14 cellular contexts compared by ENCODE assay signal in the genomic region with DNA sequence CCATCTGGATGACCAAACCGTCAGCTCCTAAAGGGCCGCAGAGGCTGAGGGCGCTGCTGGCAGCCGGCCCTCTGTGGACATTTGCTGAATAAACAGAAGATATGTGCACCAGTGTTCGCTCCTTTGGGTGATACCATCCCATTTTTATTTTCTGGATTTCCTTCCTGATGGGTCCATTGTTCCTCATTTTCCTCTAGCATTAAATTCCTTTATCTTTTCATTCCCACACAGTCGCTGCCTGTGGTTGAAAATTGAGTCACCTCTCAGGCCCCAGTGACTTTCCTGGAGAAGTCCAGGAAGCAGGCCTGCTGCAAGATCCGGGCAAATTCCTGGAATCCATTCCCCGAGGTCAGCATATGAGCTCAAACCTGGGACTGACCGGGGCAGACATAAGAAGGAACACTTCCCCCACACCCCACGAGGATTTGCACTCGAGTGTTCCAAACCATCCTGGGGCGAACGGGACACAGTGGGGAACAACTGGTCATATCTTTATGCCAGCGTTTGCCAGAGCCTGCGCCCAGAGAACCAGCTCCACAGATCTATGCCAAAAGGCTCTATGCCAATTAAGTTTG.
DNase-seq lines count a peak whose midpoint lies in the region; ATAC-seq, FAIRE-seq and TF ChIP-seq lines count a peak whose summit lies in the region.
"Had no signal": no experiment of that assay in that cellular context is flagged by ENCODE, and none has a peak within 500 bp of the region (broad histone marks: within the 10 kb centered on the region; RNA-seq: fewer than 3 reads in every experiment).

No MANE protein-coding gene starts in this region.

- no peak for ATAC-seq in activated CD8-positive, alpha-beta T cell treated with anti-CD3 and anti-CD28 coated beads for 36 hours
- ATAC-seq: activated naive CD4-positive, alpha-beta T cell treated with anti-CD3 and anti-CD28 coated beads, Interleukin-2, amount 50 U/mL, for 72 hours; stimulated activated effector memory CD8-positive, alpha-beta T cell treated with anti-CD3 and anti-CD28 coated beads, Interleukin-12 subunit alpha, Interleukin-12 subunit beta, amount 100 ng/mL, for 72 hours had no signal

- H3K79me2 ChIP-seq in astrocyte (ENCODE audit: insufficient read depth, low read length) = no peaks in the 10 kb centered on the region
- H3K79me2 ChIP-seq in mammary epithelial cell (ENCODE audit: insufficient read depth, low read length) = no peaks in the 10 kb centered on the region

- no peak overlapping the region for H3K18ac ChIP-seq in mesenchymal stem cell (ENCODE audit: low read depth in 1 of 2, low read length in 2 of 2)

- H2AK5ac ChIP-seq in mesenchymal stem cell (ENCODE audit: low read length, severe bottlenecking) = no peak overlapping the region

- in situ Hi-C loops in mammary epithelial cell (cut with MboI; ENCODE audit: low sequenced_read_pairs in 2 of 2) = no loop called here

- peaks cover 7% of the 10 kb centered on the region for H3K4me1 Mint-ChIP-seq in astrocyte (ENCODE audit: low read depth, unreplicated experiment)
- peaks cover 8% of the 10 kb centered on the region for H3K4me1 Mint-ChIP-seq in activated CD8-positive, alpha-beta T cell treated with anti-CD3 and anti-CD28 coated beads for 36 hours (ENCODE audit: low read depth)

- dilution Hi-C loops in mammary epithelial cell (cut with HindIII; ENCODE audit: low sequenced_read_pairs) = no loop called here

- H3K36me3 Mint-ChIP-seq in astrocyte (ENCODE audit: low read depth, unreplicated experiment) = no peaks in the 10 kb centered on the region
- H3K36me3 Mint-ChIP-seq in activated CD8-positive, alpha-beta T cell treated with anti-CD3 and anti-CD28 coated beads for 36 hours (ENCODE audit: low read depth) = no peaks in the 10 kb centered on the region
- H3K36me3 Mint-ChIP-seq: activated naive CD4-positive, alpha-beta T cell treated with anti-CD3 and anti-CD28 coated beads, Interleukin-2, amount 50 U/mL, for 72 hours; stimulated activated effector memory CD8-positive, alpha-beta T cell treated with anti-CD3 and anti-CD28 coated beads, Interleukin-12 subunit alpha, Interleukin-12 subunit beta, amount 100 ng/mL, for 72 hours had no signal

- TF ChIP-seq CTCF in astrocyte (IDR thresholded peaks at IDR 0.05; ENCODE audit: insufficient read depth, low read depth, low read length) (no peak), mammary epithelial cell (conservative IDR thresholded peaks at IDR 0.05 in 1 of 2, IDR thresholded peaks at IDR 0.05 in 1 of 2; ENCODE audit: extremely low read depth in 1 of 2, insufficient read depth in 1 of 2, low read depth in 1 of 2, low read length in 2 of 2) (no peak)
- no peak for TF ChIP-seq CTCF in activated CD8-positive, alpha-beta T cell treated with anti-CD3 and anti-CD28 coated beads for 36 hours (IDR thresholded peaks at IDR 0.05)

- H3K79me1 ChIP-seq in mesenchymal stem cell (replicated peaks; ENCODE audit: low read length, poor library complexity, severe bottlenecking) = no peaks in the 10 kb centered on the region

- H2BK15ac ChIP-seq in mesenchymal stem cell (ENCODE audit: low read depth, poor library complexity, severe bottlenecking) = no peak overlapping the region

- H3K4ac ChIP-seq in mesenchymal stem cell (ENCODE audit: low read depth in 1 of 2, low read length in 2 of 2) = no peak overlapping the region

- no peaks in the 10 kb centered on the region for H3K9me3 Mint-ChIP-seq in astrocyte (ENCODE audit: unreplicated experiment)
- no peaks in the 10 kb centered on the region for H3K9me3 Mint-ChIP-seq in activated CD8-positive, alpha-beta T cell treated with anti-CD3 and anti-CD28 coated beads for 36 hours
- H3K9me3 Mint-ChIP-seq: activated naive CD4-positive, alpha-beta T cell treated with anti-CD3 and anti-CD28 coated beads, Interleukin-2, amount 50 U/mL, for 72 hours; stimulated activated effector memory CD8-positive, alpha-beta T cell treated with anti-CD3 and anti-CD28 coated beads, Interleukin-12 subunit alpha, Interleukin-12 subunit beta, amount 100 ng/mL, for 72 hours had no signal

- no peak overlapping the region for H4K8ac ChIP-seq in mesenchymal stem cell (ENCODE audit: low read length)

- H4K20me1 ChIP-seq in astrocyte (ENCODE audit: insufficient read depth, low read length) (no peaks in the 10 kb centered on the region), mammary epithelial cell (ENCODE audit: insufficient read depth, low read length) (no peaks in the 10 kb centered on the region)

- WGBS in mesenchymal stem cell = 83% methylated on average over 14 of the region's 15 CpGs
- 79% methylated on average over 14 of the region's 15 CpGs for WGBS in mammary epithelial cell (ENCODE audit: low coverage, missing lambda C conversion rate)

- no TSS peak for BruUV-seq in mammary epithelial cell (replicated peaks; lab: Mats Ljungman, UMichigan)

- H3K27ac Mint-ChIP-seq in astrocyte (ENCODE audit: unreplicated experiment) = peak overlapping the region; percentile 14
- H3K27ac Mint-ChIP-seq in activated CD8-positive, alpha-beta T cell treated with anti-CD3 and anti-CD28 coated beads for 36 hours = no peak overlapping the region
- H3K27ac Mint-ChIP-seq: activated naive CD4-positive, alpha-beta T cell treated with anti-CD3 and anti-CD28 coated beads, Interleukin-2, amount 50 U/mL, for 72 hours; stimulated activated effector memory CD8-positive, alpha-beta T cell treated with anti-CD3 and anti-CD28 coated beads, Interleukin-12 subunit alpha, Interleukin-12 subunit beta, amount 100 ng/mL, for 72 hours had no signal

- H2AFZ ChIP-seq in astrocyte (ENCODE audit: low read depth, low read length) = peak overlapping the region; percentile 35
- no peak overlapping the region for H2AFZ ChIP-seq in mesenchymal stem cell (ENCODE audit: low read depth, low read length)
- no peak overlapping the region for H2AFZ ChIP-seq in mammary epithelial cell (ENCODE audit: low read depth, low read length)

- H3K4me1 ChIP-seq in astrocyte (ENCODE audit: insufficient read depth, low read length) = peaks cover 8% of the 10 kb centered on the region
- peaks cover 5% of the 10 kb centered on the region for H3K4me1 ChIP-seq in mesenchymal stem cell (ENCODE audit: control insufficient read depth, insufficient read depth, low read depth, low read length)
- H3K4me1 ChIP-seq in mammary epithelial cell (ENCODE audit: insufficient read depth, low read length) = no peaks in the 10 kb centered on the region

- no peak overlapping the region for H3K4me3 Mint-ChIP-seq in astrocyte (ENCODE audit: unreplicated experiment)
- no peak overlapping the region for H3K4me3 Mint-ChIP-seq in activated CD8-positive, alpha-beta T cell treated with anti-CD3 and anti-CD28 coated beads for 36 hours
- H3K4me3 Mint-ChIP-seq: stimulated activated effector memory CD8-positive, alpha-beta T cell treated with anti-CD3 and anti-CD28 coated beads, Interleukin-12 subunit alpha, Interleukin-12 subunit beta, amount 100 ng/mL, for 72 hours had no signal

- FAIRE-seq in astrocyte (lab: Jason Lieb, UNC) = no peak

- intact Hi-C loops in activated CD8-positive, alpha-beta T cell treated with anti-CD3 and anti-CD28 coated beads for 36 hours (cut with micrococcal nuclease) = no loop called here
- intact Hi-C loops in mammary epithelial cell (cut with micrococcal nuclease) = no loop called here

- H3K23ac ChIP-seq in mesenchymal stem cell (ENCODE audit: low read length in 2 of 2) = no peak overlapping the region

- no peak overlapping the region for H2BK12ac ChIP-seq in mesenchymal stem cell (ENCODE audit: low read length in 2 of 2)

- no peak overlapping the region for H3K4me3 ChIP-seq in astrocyte (ENCODE audit: insufficient read depth, low read depth, low read length)
- H3K4me3 ChIP-seq in mesenchymal stem cell (ENCODE audit: insufficient read depth in 1 of 2, low read depth in 1 of 2, low read length in 2 of 2) = no peak overlapping the region
- no peak overlapping the region for H3K4me3 ChIP-seq in mammary epithelial cell (replicated peaks in 1 of 3; ENCODE audit: insufficient read depth in 1 of 3, low read depth in 2 of 3, low read length in 3 of 3)
- H3K4me3 ChIP-seq: SJSA1 had no signal

- H4K91ac ChIP-seq in mesenchymal stem cell (ENCODE audit: low read length) = no peak overlapping the region

- H3K9me3 ChIP-seq in astrocyte (ENCODE audit: insufficient read depth, low read depth, low read length) = no peaks in the 10 kb centered on the region
- H3K9me3 ChIP-seq in mesenchymal stem cell (ENCODE audit: control insufficient read depth, low read length) = no peaks in the 10 kb centered on the region
- H3K9me3 ChIP-seq in mammary epithelial cell (replicated peaks; ENCODE audit: insufficient read depth, low read length) = no peaks in the 10 kb centered on the region
- H3K9me3 ChIP-seq: SJSA1 had no signal

- H3K27ac ChIP-seq in astrocyte (ENCODE audit: low read depth, low read length) (no peak overlapping the region), mesenchymal stem cell (ENCODE audit: low read length, poor library complexity, severe bottlenecking) (peak overlapping the region; percentile 18), mammary epithelial cell (ENCODE audit: insufficient read depth, low read depth, low read length) (no peak overlapping the region)
- H3K27ac ChIP-seq: SJSA1 had no signal

- no peaks in the 10 kb centered on the region for H3K27me3 ChIP-seq in astrocyte (ENCODE audit: insufficient read depth, low read length)
- no peaks in the 10 kb centered on the region for H3K27me3 ChIP-seq in mesenchymal stem cell (ENCODE audit: control insufficient read depth in 1 of 2, insufficient read depth in 1 of 2, low read length in 2 of 2)
- no peaks in the 10 kb centered on the region for H3K27me3 ChIP-seq in mammary epithelial cell (ENCODE audit: insufficient read depth, low read length)
- H3K27me3 ChIP-seq: dorsolateral prefrontal cortex, SJSA1 had no signal

- H3K4me2 ChIP-seq in astrocyte (ENCODE audit: low read length) = peak overlapping the region; percentile 28
- H3K4me2 ChIP-seq in mesenchymal stem cell (ENCODE audit: low read length, poor library complexity, severe bottlenecking) = no peak overlapping the region
- H3K4me2 ChIP-seq in mammary epithelial cell (ENCODE audit: insufficient read depth, low read depth, low read length) = no peak overlapping the region

- DNase-seq in COLO668 (lab: John Stamatoyannopoulos, UW; ENCODE audit: unreplicated experiment) (peak; percentile 60), NCI-H1092 treated with DMSO at 0.1 percent for 48 hours (lab: John Stamatoyannopoulos, UW) (peak; percentile 81), astrocyte (ENCODE audit: low read depth) (peak; percentile 75), mesenchymal stem cell (peak; percentile 21), NOMO-1 treated with dmso at 0.1 percent for 144 hours (lab: John Stamatoyannopoulos, UW; ENCODE audit: unreplicated experiment) (no peak), SIG-M5 (lab: John Stamatoyannopoulos, UW) (no peak), mammary epithelial cell (no peak)
- DNase-seq in activated CD8-positive, alpha-beta T cell treated with anti-CD3 and anti-CD28 coated beads for 36 hours = no peak
- DNase-seq: activated CD4-positive, alpha-beta T cell treated with anti-CD3 and anti-CD28 coated beads, Interleukin-2, amount 50 U/mL, for 1 hour; NCI-H2107 had no signal

- CTCF ChIA-PET in activated CD8-positive, alpha-beta T cell treated with anti-CD3 and anti-CD28 coated beads for 36 hours (lab: Charles Lee) = no interaction called here
- CTCF ChIA-PET in mammary epithelial cell (lab: Charles Lee; ENCODE audit: low non-redundant PET) = no interaction called here

- H2BK5ac ChIP-seq in mesenchymal stem cell (ENCODE audit: low read depth, low read length, poor library complexity, severe bottlenecking) = no peak overlapping the region

- POLR2A ChIA-PET in activated CD8-positive, alpha-beta T cell treated with anti-CD3 and anti-CD28 coated beads for 36 hours (lab: Charles Lee) = no interaction called here

- H3K9ac ChIP-seq in astrocyte (ENCODE audit: low read length) (no peak overlapping the region), mesenchymal stem cell (ENCODE audit: low read length) (no peak overlapping the region), mammary epithelial cell (ENCODE audit: insufficient read depth, low read length) (no peak overlapping the region)

- no peaks in the 10 kb centered on the region for H3K27me3 Mint-ChIP-seq in astrocyte (ENCODE audit: low read depth, unreplicated experiment)
- no peaks in the 10 kb centered on the region for H3K27me3 Mint-ChIP-seq in activated CD8-positive, alpha-beta T cell treated with anti-CD3 and anti-CD28 coated beads for 36 hours

- H3K36me3 ChIP-seq in astrocyte (ENCODE audit: insufficient read depth, low read length) (no peaks in the 10 kb centered on the region), mesenchymal stem cell (ENCODE audit: control insufficient read depth in 1 of 2, insufficient read depth in 2 of 2, low read depth in 1 of 2, low read length in 2 of 2) (no peaks in the 10 kb centered on the region), mammary epithelial cell (ENCODE audit: insufficient read depth, low read length) (no peaks in the 10 kb centered on the region)
- H3K36me3 ChIP-seq: SJSA1 had no signal

- no peak overlapping the region for H2BK120ac ChIP-seq in mesenchymal stem cell (ENCODE audit: low read depth, low read length)

- H3K14ac ChIP-seq in mesenchymal stem cell (ENCODE audit: low read length in 2 of 2) = no peak overlapping the region

Comparison
In these comparisons a context has a peak if more than half of its experiments do, and no peak if none do; other contexts are left out.
1. DNase-seq: peak in COLO668 (single experiment), NCI-H1092 treated with DMSO at 0.1 percent for 48 hours (single experiment), astrocyte (single experiment) and mesenchymal stem cell (single experiment); none in NOMO-1 treated with dmso at 0.1 percent for 144 hours (single experiment), activated CD8-positive, alpha-beta T cell treated with anti-CD3 and anti-CD28 coated beads for 36 hours (single experiment), SIG-M5 (single experiment) and mammary epithelial cell (single experiment).